Comparison of ENCODE assay signal across 20 cellular contexts in genomic region chr9:81266674-81267073, GRCh38.
DNase-seq lines count a peak whose midpoint lies in the region; ATAC-seq, FAIRE-seq and TF ChIP-seq lines count a peak whose summit lies in the region.
"Had no signal": no experiment of that assay in that cellular context is flagged by ENCODE, and none has a peak within 500 bp of the region (broad histone marks: within the 10 kb centered on the region; RNA-seq: fewer than 3 reads in every experiment).

No MANE protein-coding gene starts in this region.

- no peak overlapping the region for H3K4me3 Mint-ChIP-seq in activated naive CD8-positive, alpha-beta T cell treated with anti-CD3 and anti-CD28 coated beads, Interleukin-2, amount 50 U/mL, for 24 hours
- H3K4me3 Mint-ChIP-seq: activated CD8-positive, alpha-beta T cell treated with anti-CD3 and anti-CD28 coated beads, Interleukin-2, amount 10 ng/mL, durations not matched to agents 7 days and 5 days; activated naive CD8-positive, alpha-beta T cell treated with anti-CD3 and anti-CD28 coated beads, Interleukin-2, amount 10 ng/mL, durations not matched to agents 7 days and 5 days; activated T-cell treated with anti-CD3 and anti-CD28 coated beads, Interleukin-2, amount 50 U/mL, for 72 hours; effector memory CD8-positive, alpha-beta T cell; memory B cell; natural killer cell had no signal

- peaks cover 14% of the 10 kb centered on the region for H3K9me3 Mint-ChIP-seq in activated naive CD8-positive, alpha-beta T cell treated with anti-CD3 and anti-CD28 coated beads, Interleukin-2, amount 50 U/mL, for 24 hours

- no peaks in the 10 kb centered on the region for H3K4me1 ChIP-seq in GM23248 (ENCODE audit: insufficient read depth)
- H3K4me1 ChIP-seq in body of pancreas = no peaks in the 10 kb centered on the region

- H3K9me2 ChIP-seq in GM23248 (ENCODE audit: insufficient read depth) = no peaks in the 10 kb centered on the region

- no peak for FAIRE-seq in RCC 7860 (lab: Jason Lieb, UNC)
- FAIRE-seq: HepG2, islet of Langerhans had no signal

- TF ChIP-seq POLR2A in body of pancreas (IDR thresholded peaks at IDR 0.05) = no peak

- no peaks in the 10 kb centered on the region for H3K4me1 Mint-ChIP-seq in activated naive CD8-positive, alpha-beta T cell treated with anti-CD3 and anti-CD28 coated beads, Interleukin-2, amount 50 U/mL, for 24 hours
- H3K4me1 Mint-ChIP-seq: activated naive CD8-positive, alpha-beta T cell treated with anti-CD3 and anti-CD28 coated beads, Interleukin-2, amount 10 ng/mL, durations not matched to agents 7 days and 5 days; memory B cell; natural killer cell had no signal

- intact Hi-C loops in body of pancreas (cut with DNase I) = no loop called here

- H3F3A ChIP-seq in GM23248 (ENCODE audit: insufficient read depth) = no peaks in the 10 kb centered on the region

- H3K9me3 ChIP-seq in GM23248 (ENCODE audit: low read depth) = no peaks in the 10 kb centered on the region
- no peaks in the 10 kb centered on the region for H3K9me3 ChIP-seq in body of pancreas
- H3K9me3 ChIP-seq: thoracic aorta had no signal

- TF ChIP-seq CTCF in epithelial cell of esophagus (IDR thresholded peaks at IDR 0.05; ENCODE audit: insufficient read depth, low read depth, low read length, missing control alignments) (no peak), body of pancreas (IDR thresholded peaks at IDR 0.05) (no peak)

- H3K4me3 ChIP-seq in GM23248 = no peak overlapping the region
- H3K4me3 ChIP-seq in epithelial cell of esophagus (ENCODE audit: low read length) = no peak overlapping the region
- H3K4me3 ChIP-seq in body of pancreas = no peak overlapping the region
- H3K4me3 ChIP-seq: thoracic aorta had no signal

- no peak overlapping the region for H3K27ac Mint-ChIP-seq in activated naive CD8-positive, alpha-beta T cell treated with anti-CD3 and anti-CD28 coated beads, Interleukin-2, amount 50 U/mL, for 24 hours
- H3K27ac Mint-ChIP-seq: activated CD8-positive, alpha-beta T cell treated with anti-CD3 and anti-CD28 coated beads, Interleukin-2, amount 10 ng/mL, durations not matched to agents 7 days and 5 days; activated naive CD8-positive, alpha-beta T cell treated with anti-CD3 and anti-CD28 coated beads, Interleukin-2, amount 10 ng/mL, durations not matched to agents 7 days and 5 days; activated T-cell treated with anti-CD3 and anti-CD28 coated beads, Interleukin-2, amount 50 U/mL, for 72 hours; effector memory CD8-positive, alpha-beta T cell; memory B cell; natural killer cell had no signal

- in situ Hi-C loops in GM23248 (cut with MboI) = no loop called here

- DNase-seq in GM23248 (peak; percentile 13), RCC 7860 (ENCODE audit: low spot score) (peak; percentile 27), epithelial cell of esophagus (ENCODE audit: low read depth) (peak; percentile 92), kidney glomerular epithelial cell (lab: John Stamatoyannopoulos, UW) (peak; percentile 48), LoVo (ENCODE audit: low spot score) (no peak), body of pancreas (no peak)
- DNase-seq in activated naive CD8-positive, alpha-beta T cell treated with anti-CD3 and anti-CD28 coated beads, Interleukin-2, amount 50 U/mL, for 24 hours = no peak
- DNase-seq: activated CD8-positive, alpha-beta T cell treated with anti-CD3 and anti-CD28 coated beads, Interleukin-2, amount 10 ng/mL, durations not matched to agents 7 days and 5 days; activated naive CD8-positive, alpha-beta T cell treated with anti-CD3 and anti-CD28 coated beads, Interleukin-2, amount 10 ng/mL, durations not matched to agents 7 days and 5 days; activated T-cell treated with anti-CD3 and anti-CD28 coated beads, Interleukin-2, amount 50 U/mL, for 72 hours; COR-L47; effector memory CD8-positive, alpha-beta T cell; natural killer cell; posterior cingulate gyrus had no signal

- H2AFZ ChIP-seq in GM23248 = no peak overlapping the region

- H3K27me3 ChIP-seq in GM23248 (replicated peaks; ENCODE audit: insufficient read depth) (no peaks in the 10 kb centered on the region), body of pancreas (no peaks in the 10 kb centered on the region)

- ATAC-seq in body of pancreas (no peak), HG03280 (IDR thresholded peaks at IDR 0.05; ENCODE audit: unreplicated experiment) (no peak)
- ATAC-seq in activated naive CD8-positive, alpha-beta T cell treated with anti-CD3 and anti-CD28 coated beads, Interleukin-2, amount 50 U/mL, for 24 hours = no peak
- ATAC-seq: activated CD8-positive, alpha-beta T cell treated with anti-CD3 and anti-CD28 coated beads, Interleukin-2, amount 10 ng/mL, durations not matched to agents 7 days and 5 days; activated T-cell treated with anti-CD3 and anti-CD28 coated beads, Interleukin-2, amount 50 U/mL, for 72 hours; effector memory CD8-positive, alpha-beta T cell; HepG2; natural killer cell; Panc1 had no signal

- H4K20me1 ChIP-seq in GM23248 (ENCODE audit: insufficient read depth) = no peaks in the 10 kb centered on the region

- no peak overlapping the region for H3K4me2 ChIP-seq in GM23248 (ENCODE audit: unreplicated experiment)

- H3K36me3 ChIP-seq in GM23248 (ENCODE audit: low read depth) (no peaks in the 10 kb centered on the region), body of pancreas (replicated peaks in 1 of 2; ENCODE audit: insufficient read depth in 1 of 2, low read depth in 2 of 2) (no peaks in the 10 kb centered on the region)
- H3K36me3 ChIP-seq: thoracic aorta had no signal

- no peaks in the 10 kb centered on the region for H3K36me3 Mint-ChIP-seq in activated naive CD8-positive, alpha-beta T cell treated with anti-CD3 and anti-CD28 coated beads, Interleukin-2, amount 50 U/mL, for 24 hours (ENCODE audit: low read depth)
- H3K36me3 Mint-ChIP-seq: activated naive CD8-positive, alpha-beta T cell treated with anti-CD3 and anti-CD28 coated beads, Interleukin-2, amount 10 ng/mL, durations not matched to agents 7 days and 5 days; memory B cell; natural killer cell had no signal

- no peak overlapping the region for H3K9ac ChIP-seq in GM23248

- H3K27ac ChIP-seq in GM23248 (no peak overlapping the region), body of pancreas (no peak overlapping the region)
- H3K27ac ChIP-seq: thoracic aorta had no signal

- no peaks in the 10 kb centered on the region for H3K27me3 Mint-ChIP-seq in activated naive CD8-positive, alpha-beta T cell treated with anti-CD3 and anti-CD28 coated beads, Interleukin-2, amount 50 U/mL, for 24 hours
- H3K27me3 Mint-ChIP-seq: activated naive CD8-positive, alpha-beta T cell treated with anti-CD3 and anti-CD28 coated beads, Interleukin-2, amount 10 ng/mL, durations not matched to agents 7 days and 5 days; effector memory CD8-positive, alpha-beta T cell; memory B cell had no signal

- no peaks in the 10 kb centered on the region for H3K79me2 ChIP-seq in GM23248 (ENCODE audit: insufficient read depth)

Comparison
In these comparisons a context has a peak if more than half of its experiments do, and no peak if none do; other contexts are left out.
1. DNase-seq: peak in GM23248 (single experiment), RCC 7860 (single experiment), epithelial cell of esophagus (single experiment) and kidney glomerular epithelial cell (single experiment); none in LoVo (single experiment), body of pancreas (0 of 4) and activated naive CD8-positive, alpha-beta T cell treated with anti-CD3 and anti-CD28 coated beads, Interleukin-2, amount 50 U/mL, for 24 hours (single experiment).